ENCODE assay signal across 15 cellular contexts in genomic region chr15:29518442-29518841, GRCh38.
"Had no signal": no experiment of that assay in that cellular context is flagged by ENCODE, and none has a peak within 500 bp of the region (broad histone marks: within the 10 kb centered on the region; RNA-seq: fewer than 3 reads in every experiment).

No MANE protein-coding gene starts in this region.

- ATAC-seq: activated T-cell treated with anti-CD3 and anti-CD28 coated beads, Interleukin-2, amount 50 U/mL, for 4 hours; gastrocnemius medialis; natural killer cell; stimulated activated effector memory CD8-positive, alpha-beta T cell treated with anti-CD3 and anti-CD28 coated beads, Interleukin-12 subunit alpha, Interleukin-12 subunit beta, amount 100 ng/mL, for 72 hours had no signal

- H3K36me3 Mint-ChIP-seq: activated CD4-positive, alpha-beta memory T cell treated with anti-CD3 and anti-CD28 coated beads for 36 hours; natural killer cell; stimulated activated effector memory CD8-positive, alpha-beta T cell treated with anti-CD3 and anti-CD28 coated beads, Interleukin-12 subunit alpha, Interleukin-12 subunit beta, amount 100 ng/mL, for 72 hours had no signal

- H3K4me3 ChIP-seq: colonic mucosa, gastrocnemius medialis, prostate gland had no signal

- H3K27ac Mint-ChIP-seq: activated CD4-positive, alpha-beta memory T cell treated with anti-CD3 and anti-CD28 coated beads for 36 hours; natural killer cell; stimulated activated effector memory CD8-positive, alpha-beta T cell treated with anti-CD3 and anti-CD28 coated beads, Interleukin-12 subunit alpha, Interleukin-12 subunit beta, amount 100 ng/mL, for 72 hours had no signal

- H3K4me1 Mint-ChIP-seq: natural killer cell; stimulated activated effector memory CD8-positive, alpha-beta T cell treated with anti-CD3 and anti-CD28 coated beads, Interleukin-12 subunit alpha, Interleukin-12 subunit beta, amount 100 ng/mL, for 72 hours had no signal

- H3K9me3 ChIP-seq: colonic mucosa, gastrocnemius medialis, prostate gland had no signal

- H3K4me3 Mint-ChIP-seq: activated CD4-positive, alpha-beta memory T cell treated with anti-CD3 and anti-CD28 coated beads for 36 hours; activated T-cell treated with anti-CD3 and anti-CD28 coated beads, Interleukin-2, amount 50 U/mL, for 4 hours; natural killer cell; stimulated activated effector memory CD8-positive, alpha-beta T cell treated with anti-CD3 and anti-CD28 coated beads, Interleukin-12 subunit alpha, Interleukin-12 subunit beta, amount 100 ng/mL, for 72 hours had no signal

- H3K27me3 ChIP-seq: colonic mucosa, gastrocnemius medialis had no signal

- DNase-seq: activated CD4-positive, alpha-beta memory T cell treated with anti-CD3 and anti-CD28 coated beads for 36 hours; activated CD4-positive, alpha-beta T cell treated with anti-CD3 and anti-CD28 coated beads for 1 hour; activated effector memory CD4-positive, alpha-beta T cell treated with Interleukin-2 at 50 U/mL for 16 hours; activated naive CD4-positive, alpha-beta T cell treated with anti-CD3 and anti-CD28 coated beads, Interleukin-2, amount 50 U/mL, for 16 hours; activated T-cell treated with anti-CD3 and anti-CD28 coated beads, Interleukin-2, amount 50 U/mL, for 4 hours; caudate nucleus; colonic mucosa; effector CD4-positive, alpha-beta T cell; gastrocnemius medialis; mesendoderm; natural killer cell; stimulated activated CD4-positive, alpha-beta T cell treated with anti-CD3 and anti-CD28 coated beads, Interleukin-1b, Interleukin-23, amount 100 ng/mL, for 48 hours had no signal

- H3K27ac ChIP-seq: colonic mucosa, gastrocnemius medialis, prostate gland, VCaP had no signal

- H3K4me1 ChIP-seq: colonic mucosa, gastrocnemius medialis, prostate gland had no signal

- H3K36me3 ChIP-seq: colonic mucosa, gastrocnemius medialis, prostate gland had no signal
